In genomic region chr4:105306158-105306781, GRCh38 we compare ENCODE assay signal across 8 cellular contexts.
DNase-seq lines count a peak whose midpoint lies in the region; ATAC-seq and TF ChIP-seq lines count a peak whose summit lies in the region.

No MANE protein-coding gene starts in this region.

- POLR2A ChIA-PET in T-cell (lab: Charles Lee): interaction anchor here in 1 of 2 donors (0.6 kb wide), 1 partner anchor 30 kb away, joined by 3 read pairs; no protein-coding TSS in a partner anchor

- peaks cover 16 to 32% (median 21%) of the 10 kb centered on the region in 3 donors for H3K9me3 Mint-ChIP-seq in T-cell
- no peaks in the 10 kb centered on the region for H3K9me3 Mint-ChIP-seq in type B pancreatic cell

- peaks cover 13% of the 10 kb centered on the region for H3K36me3 Mint-ChIP-seq in T-cell
- H3K36me3 Mint-ChIP-seq in type B pancreatic cell: no peaks in the 10 kb centered on the region

- TF ChIP-seq CTCF in fibroblast of mammary gland (conservative IDR thresholded peaks at IDR 0.05; ENCODE audit: control insufficient read depth, insufficient read depth, low read depth, low read length) (no peak), type B pancreatic cell (conservative IDR thresholded peaks at IDR 0.05) (no peak)

- H3K4me3 Mint-ChIP-seq in T-cell: peak overlapping the region in 1 of 3 donors; percentile 8
- H3K4me3 Mint-ChIP-seq in type B pancreatic cell: no peak overlapping the region

- CTCF ChIA-PET in T-cell (lab: Charles Lee): no interaction called here

- peak overlapping the region in 1 of 2 donors; percentile 7 for H3K27ac Mint-ChIP-seq in T-cell
- no peak overlapping the region for H3K27ac Mint-ChIP-seq in type B pancreatic cell

- DNase-seq in T-cell (peak in 2 of 34 experiments; percentile 4 to 5), fibroblast of mammary gland (ENCODE audit: low read depth) (peak; percentile 4), type B pancreatic cell (ENCODE audit: extremely low spot score, unreplicated experiment) (no peak), H4 (ENCODE audit: low spot score) (no peak), HuH-7 (ENCODE audit: low spot score) (no peak), NCI-H1417 treated with DMSO at 0.1 percent for 48 hours (lab: John Stamatoyannopoulos, UW) (no peak)

- no peaks in the 10 kb centered on the region for H3K27me3 Mint-ChIP-seq in T-cell
- H3K27me3 Mint-ChIP-seq in type B pancreatic cell: no peaks in the 10 kb centered on the region

- H3K4me3 ChIP-seq in fibroblast of mammary gland (ENCODE audit: control insufficient read depth, low read depth, low read length): no peak overlapping the region

- H3K4me1 Mint-ChIP-seq in T-cell (peaks cover 6% of the 10 kb centered on the region in 3 donors), type B pancreatic cell (ENCODE audit: unreplicated experiment) (no peaks in the 10 kb centered on the region)

- ATAC-seq in GM18520 (IDR thresholded peaks at IDR 0.05; ENCODE audit: unreplicated experiment): peak; percentile 90
- peak; percentile 90 for ATAC-seq in HG02678 (IDR thresholded peaks at IDR 0.05; ENCODE audit: unreplicated experiment)
- peak; percentile 40 to 87 (median 64) for ATAC-seq in T-cell (replicated peaks in 1 of 4)
